1 cellular context compared by ENCODE assay signal in the genomic region with DNA sequence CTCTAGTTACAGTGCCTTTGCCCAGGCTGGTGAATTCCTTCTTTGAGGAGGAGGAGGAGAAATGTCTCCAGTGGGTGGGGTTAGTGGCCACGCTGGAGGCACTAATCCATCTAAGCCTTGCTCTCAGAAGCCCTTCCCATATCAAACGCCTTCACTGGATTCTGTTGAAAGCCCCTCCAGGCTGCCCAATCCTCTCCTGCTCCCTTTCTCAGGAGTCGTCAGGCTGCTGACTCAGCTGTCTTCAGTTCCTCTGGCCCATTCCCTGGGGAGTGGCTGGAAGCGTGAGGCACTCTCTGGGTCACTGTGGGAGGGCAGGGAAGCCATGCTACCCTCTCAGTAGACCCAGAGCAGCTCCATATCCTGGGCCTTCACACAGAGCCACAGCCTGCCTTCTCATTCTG.
TF ChIP-seq lines count a peak whose summit lies in the region.

No MANE protein-coding gene starts in this region.

TF ChIP-seq in IMR-90, 13 proteins besides CTCF, POLR2A, EP300 and RAD21:
- TF ChIP-seq MAZ (IDR thresholded peaks at IDR 0.05; ENCODE audit: borderline replicate concordance, low read depth, low read length) (no peak), ELK1 (IDR thresholded peaks at IDR 0.05; ENCODE audit: borderline replicate concordance, low read depth, low read length) (no peak), SMC3 (IDR thresholded peaks at IDR 0.05; ENCODE audit: low read depth, low read length) (no peak), CEBPB (IDR thresholded peaks at IDR 0.05; ENCODE audit: low read depth, low read length) (no peak), USF2 (IDR thresholded peaks at IDR 0.05; ENCODE audit: low read depth, low read length) (no peak), MAFK (IDR thresholded peaks at IDR 0.05; ENCODE audit: low read depth, low read length) (peak; percentile 96), RFX5 (IDR thresholded peaks at IDR 0.05; ENCODE audit: low read depth, low read length) (no peak), BHLHE40 (IDR thresholded peaks at IDR 0.05; ENCODE audit: low read depth, low read length) (no peak), NFE2L2 (IDR thresholded peaks at IDR 0.05; ENCODE audit: low read depth, low read length) (no peak), RCOR1 (IDR thresholded peaks at IDR 0.05; ENCODE audit: insufficient replicate concordance, low read length) (no peak), CHD1 (IDR thresholded peaks at IDR 0.05; ENCODE audit: low read depth, low read length) (no peak), MXI1 (IDR thresholded peaks at IDR 0.05; ENCODE audit: borderline replicate concordance, low read depth, low read length) (0 out of 2 replicates have a peak, but pooled peaks have one; percentile 27), FOS (IDR thresholded peaks at IDR 0.05; ENCODE audit: low read depth, low read length) (no peak)
